ENCODE assay signal across 20 cellular contexts in the genomic region with DNA sequence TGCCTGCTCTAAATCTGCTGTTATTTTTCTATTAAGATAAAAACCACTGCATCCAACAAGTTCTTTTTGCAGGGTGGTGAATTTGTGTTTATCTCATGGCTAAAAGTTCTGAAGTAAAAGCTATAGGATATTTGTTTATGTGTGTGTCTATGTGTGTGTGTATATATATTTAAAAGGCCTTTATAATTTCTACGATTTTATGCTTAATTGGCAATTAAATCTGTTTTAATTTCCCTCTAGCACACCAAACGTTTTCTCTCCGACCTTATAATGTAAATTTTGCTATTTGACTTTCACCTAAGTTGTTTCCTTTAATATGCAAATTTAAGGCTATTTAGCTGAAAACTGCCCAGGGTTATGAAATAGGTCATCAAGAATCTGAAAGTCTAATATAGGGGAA. TPM values are rescaled to one million over a fixed set of nuclear protein-coding genes. Genes with fewer than 3 reads are reported as not detected.
DNase-seq lines count a peak whose midpoint lies in the region; ATAC-seq and TF ChIP-seq lines count a peak whose summit lies in the region.
"Had no signal": no experiment of that assay in that cellular context is flagged by ENCODE, and none has a peak within 500 bp of the region (broad histone marks: within the 10 kb centered on the region; RNA-seq: fewer than 3 reads in every experiment).

No MANE protein-coding gene starts in this region.

- H3K27me3 Mint-ChIP-seq in GM23338 (ENCODE audit: insufficient read depth, low read depth, poor library complexity), result peaks cover 24% of the 10 kb centered on the region
- no peaks in the 10 kb centered on the region for H3K27me3 Mint-ChIP-seq in activated CD4-positive, alpha-beta memory T cell treated with anti-CD3 and anti-CD28 coated beads for 36 hours
- H3K27me3 Mint-ChIP-seq: effector memory CD8-positive, alpha-beta T cell had no signal

- H3K27me3 ChIP-seq in BLaER1 (no peaks in the 10 kb centered on the region), GM23338 (ENCODE audit: insufficient read depth) (no peaks in the 10 kb centered on the region), iPS-15b (ENCODE audit: control insufficient read depth, insufficient read depth, low read length) (no peaks in the 10 kb centered on the region)

- H4K20me1 ChIP-seq in BLaER1 (no peaks in the 10 kb centered on the region), GM23338 (replicated peaks; ENCODE audit: insufficient read depth) (no peaks in the 10 kb centered on the region)

- H3K36me3 ChIP-seq in BLaER1 (no peaks in the 10 kb centered on the region), GM23338 (ENCODE audit: insufficient read depth) (no peaks in the 10 kb centered on the region), iPS-15b (ENCODE audit: control insufficient read depth, insufficient read depth, low read length) (no peaks in the 10 kb centered on the region)
- H3K36me3 ChIP-seq: thoracic aorta had no signal

- H3K4me1 Mint-ChIP-seq in GM23338, result peaks cover 39% of the 10 kb centered on the region
- peaks cover 27% of the 10 kb centered on the region for H3K4me1 Mint-ChIP-seq in activated CD4-positive, alpha-beta memory T cell treated with anti-CD3 and anti-CD28 coated beads for 36 hours (ENCODE audit: low read depth)

- peak overlapping the region; percentile 57; the same call in 1 of the 2 replicates for H3K9ac ChIP-seq in BLaER1
- H3K9ac ChIP-seq in iPS-15b (ENCODE audit: low read depth, low read length), result peak overlapping the region; percentile 14

- peak overlapping the region; percentile 48; the same call in 1 of the 2 replicates for H3K27ac Mint-ChIP-seq in GM23338
- peak overlapping the region; percentile 72 for H3K27ac Mint-ChIP-seq in activated CD4-positive, alpha-beta memory T cell treated with anti-CD3 and anti-CD28 coated beads for 36 hours

- no peak for DNase-seq in GM23338 (ENCODE audit: low spot score)
- no peak for DNase-seq in activated CD4-positive, alpha-beta memory T cell treated with anti-CD3 and anti-CD28 coated beads for 36 hours
- no peak for DNase-seq in NCI-H1436 (lab: John Stamatoyannopoulos, UW)
- no peak for DNase-seq in HuH-7.5 (ENCODE audit: low spot score)
- no peak for DNase-seq in MV-4-11 (lab: John Stamatoyannopoulos, UW)
- DNase-seq: activated effector memory CD4-positive, alpha-beta T cell treated with Interleukin-2 at 50 U/mL for 16 hours; anterior cingulate cortex; Calu3; cerebellar nuclear complex; effector memory CD8-positive, alpha-beta T cell; glutamatergic neuron; NCI-H1417 treated with DMSO at 0.1 percent for 48 hours; NCI-H2171 treated with DMSO at 0.1 percent for 48 hours; NCI-H69; small intestine had no signal

- peaks cover 7% of the 10 kb centered on the region; the same call in 1 of the 2 replicates for H3K9me3 ChIP-seq in BLaER1
- H3K9me3 ChIP-seq in iPS-15b (ENCODE audit: control insufficient read depth, insufficient read depth, low read length), result no peaks in the 10 kb centered on the region
- H3K9me3 ChIP-seq: thoracic aorta had no signal

- no peak overlapping the region for H2AFZ ChIP-seq in GM23338

- H3K4me1 ChIP-seq in BLaER1 (peaks cover 53% of the 10 kb centered on the region), GM23338 (ENCODE audit: insufficient read depth) (peaks cover 37% of the 10 kb centered on the region), iPS-15b (ENCODE audit: control insufficient read depth, insufficient read depth, low read length) (peaks cover 30% of the 10 kb centered on the region)

- peak overlapping the region; percentile 74; the same call in 1 of the 2 replicates for H3K27ac ChIP-seq in BLaER1
- H3K27ac ChIP-seq in GM23338 (ENCODE audit: low read depth), result no peak overlapping the region
- H3K27ac ChIP-seq: thoracic aorta had no signal

- no peaks in the 10 kb centered on the region for H3F3A ChIP-seq in GM23338 (replicated peaks; ENCODE audit: low read depth)

- peaks cover 7% of the 10 kb centered on the region; the same call in 2 of the 3 replicates for H3K9me3 Mint-ChIP-seq in GM23338
- no peaks in the 10 kb centered on the region for H3K9me3 Mint-ChIP-seq in activated CD4-positive, alpha-beta memory T cell treated with anti-CD3 and anti-CD28 coated beads for 36 hours
- H3K9me3 Mint-ChIP-seq: effector memory CD8-positive, alpha-beta T cell had no signal

- intact Hi-C loops in activated CD4-positive, alpha-beta memory T cell treated with anti-CD3 and anti-CD28 coated beads for 36 hours (cut with micrococcal nuclease), result loop anchor here (1.0 to 10.0 kb wide), 3 partner anchors 193 to 632 kb away; a partner anchor contains a TSS

- CTCF ChIA-PET in activated CD4-positive, alpha-beta memory T cell treated with anti-CD3 and anti-CD28 coated beads for 36 hours (lab: Charles Lee), result interaction anchor here (0.9 to 13.7 kb wide), 4 partner anchors 20 to 295 kb away, joined by 3 to 259 read pairs (median 10); a partner anchor contains a TSS

- H3K9me2 ChIP-seq in GM23338 (ENCODE audit: insufficient read depth), result no peaks in the 10 kb centered on the region; the same call in 1 of the 2 replicates

- no peaks in the 10 kb centered on the region for H3K79me2 ChIP-seq in GM23338 (replicated peaks; ENCODE audit: insufficient read depth)

- POLR2A ChIA-PET in activated CD4-positive, alpha-beta memory T cell treated with anti-CD3 and anti-CD28 coated beads for 36 hours (lab: Charles Lee), result interaction anchor here (1.1 to 6.2 kb wide), 3 partner anchors 33 to 585 kb away, joined by 4 to 56 read pairs (median 6); a partner anchor contains a TSS

- no peak for TF ChIP-seq CTCF in GM23338 (conservative IDR thresholded peaks at IDR 0.05; ENCODE audit: low read depth in 2 of 2)

- peak overlapping the region; percentile 34; the same call in 2 of the 3 replicates for H3K4me3 Mint-ChIP-seq in GM23338
- H3K4me3 Mint-ChIP-seq in activated CD4-positive, alpha-beta memory T cell treated with anti-CD3 and anti-CD28 coated beads for 36 hours, result no peak overlapping the region

- H3K4me2 ChIP-seq in BLaER1 (peak overlapping the region; percentile 98), GM23338 (peak overlapping the region; percentile 81)

- ATAC-seq in GM23338 (no peak), GM21786 (IDR thresholded peaks at IDR 0.05; ENCODE audit: unreplicated experiment) (no peak)
- ATAC-seq: effector memory CD8-positive, alpha-beta T cell; Panc1 had no signal

- H3K4me3 ChIP-seq in BLaER1, result no peak overlapping the region
- H3K4me3 ChIP-seq in GM23338, result peak overlapping the region; percentile 12; the same call in 1 of the 2 replicates
- H3K4me3 ChIP-seq in iPS-15b (ENCODE audit: low read depth, low read length), result peak overlapping the region; percentile 4
- H3K4me3 ChIP-seq: thoracic aorta had no signal

- no peaks in the 10 kb centered on the region for H3K36me3 Mint-ChIP-seq in GM23338 (ENCODE audit: low read depth)
- H3K36me3 Mint-ChIP-seq in activated CD4-positive, alpha-beta memory T cell treated with anti-CD3 and anti-CD28 coated beads for 36 hours, result no peaks in the 10 kb centered on the region

TF ChIP-seq in GM23338, 12 proteins besides CTCF, POLR2A, EP300 and RAD21:
- 0 out of 2 replicates have a peak, but pooled peaks have one; percentile 48 for TF ChIP-seq NANOG (IDR thresholded peaks at IDR 0.05; ENCODE audit: borderline replicate concordance)
- TF ChIP-seq, protein P1, sequence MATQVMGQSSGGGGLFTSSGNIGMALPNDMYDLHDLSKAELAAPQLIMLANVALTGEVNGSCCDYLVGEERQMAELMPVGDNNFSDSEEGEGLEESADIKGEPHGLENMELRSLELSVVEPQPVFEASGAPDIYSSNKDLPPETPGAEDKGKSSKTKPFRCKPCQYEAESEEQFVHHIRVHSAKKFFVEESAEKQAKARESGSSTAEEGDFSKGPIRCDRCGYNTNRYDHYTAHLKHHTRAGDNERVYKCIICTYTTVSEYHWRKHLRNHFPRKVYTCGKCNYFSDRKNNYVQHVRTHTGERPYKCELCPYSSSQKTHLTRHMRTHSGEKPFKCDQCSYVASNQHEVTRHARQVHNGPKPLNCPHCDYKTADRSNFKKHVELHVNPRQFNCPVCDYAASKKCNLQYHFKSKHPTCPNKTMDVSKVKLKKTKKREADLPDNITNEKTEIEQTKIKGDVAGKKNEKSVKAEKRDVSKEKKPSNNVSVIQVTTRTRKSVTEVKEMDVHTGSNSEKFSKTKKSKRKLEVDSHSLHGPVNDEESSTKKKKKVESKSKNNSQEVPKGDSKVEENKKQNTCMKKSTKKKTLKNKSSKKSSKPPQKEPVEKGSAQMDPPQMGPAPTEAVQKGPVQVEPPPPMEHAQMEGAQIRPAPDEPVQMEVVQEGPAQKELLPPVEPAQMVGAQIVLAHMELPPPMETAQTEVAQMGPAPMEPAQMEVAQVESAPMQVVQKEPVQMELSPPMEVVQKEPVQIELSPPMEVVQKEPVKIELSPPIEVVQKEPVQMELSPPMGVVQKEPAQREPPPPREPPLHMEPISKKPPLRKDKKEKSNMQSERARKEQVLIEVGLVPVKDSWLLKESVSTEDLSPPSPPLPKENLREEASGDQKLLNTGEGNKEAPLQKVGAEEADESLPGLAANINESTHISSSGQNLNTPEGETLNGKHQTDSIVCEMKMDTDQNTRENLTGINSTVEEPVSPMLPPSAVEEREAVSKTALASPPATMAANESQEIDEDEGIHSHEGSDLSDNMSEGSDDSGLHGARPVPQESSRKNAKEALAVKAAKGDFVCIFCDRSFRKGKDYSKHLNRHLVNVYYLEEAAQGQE (IDR thresholded peaks at IDR 0.05; ENCODE audit: unreplicated experiment), result no peak

RNA-seq across cellular contexts. Expression of a gene that starts 19.8 kb away (rescaled TPM):
- 60.7 and 82.1 TPM in 2 replicates for total RNA-seq in GM23338 (2014; rRNA removed; shearing (Covaris generic))
- 36.5 and 39.6 TPM in 2 replicates for polyA plus RNA-seq in GM23338 (2016; fragmentation: Nextera tagmentation; extraction: Ambion mirVana)
- 10 to 100 TPM; 12.7 to 14.3 TPM for total RNA-seq in activated CD4-positive, alpha-beta memory T cell treated with anti-CD3 and anti-CD28 coated beads for 36 hours
- total RNA-seq: thoracic aorta had no signal

RNA-seq across cellular contexts. Expression of a gene that starts 33.1 kb away (rescaled TPM):
- 18.4 and 22.4 TPM in 2 replicates for total RNA-seq in GM23338 (2014; rRNA removed; shearing (Covaris generic))
- 7.7 and 9.1 TPM in 2 replicates for polyA plus RNA-seq in GM23338 (2016; fragmentation: Nextera tagmentation; extraction: Ambion mirVana)
- total RNA-seq in activated CD4-positive, alpha-beta memory T cell treated with anti-CD3 and anti-CD28 coated beads for 36 hours, result 10 to 100 TPM; 22.8 to 23.1 TPM

RNA-seq across cellular contexts. Expression of a gene that starts 33.3 kb away (rescaled TPM):
- 63.6 and 67.4 TPM in 2 replicates for total RNA-seq in GM23338 (2014; rRNA removed; shearing (Covaris generic))
- 47.9 and 52.8 TPM in 2 replicates for polyA plus RNA-seq in GM23338 (2016; fragmentation: Nextera tagmentation; extraction: Ambion mirVana)
- total RNA-seq in activated CD4-positive, alpha-beta memory T cell treated with anti-CD3 and anti-CD28 coated beads for 36 hours, result 10 to 100 TPM; 49.2 to 51.8 TPM
